Comparison of ENCODE assay signal across 17 cellular contexts in the genomic region with DNA sequence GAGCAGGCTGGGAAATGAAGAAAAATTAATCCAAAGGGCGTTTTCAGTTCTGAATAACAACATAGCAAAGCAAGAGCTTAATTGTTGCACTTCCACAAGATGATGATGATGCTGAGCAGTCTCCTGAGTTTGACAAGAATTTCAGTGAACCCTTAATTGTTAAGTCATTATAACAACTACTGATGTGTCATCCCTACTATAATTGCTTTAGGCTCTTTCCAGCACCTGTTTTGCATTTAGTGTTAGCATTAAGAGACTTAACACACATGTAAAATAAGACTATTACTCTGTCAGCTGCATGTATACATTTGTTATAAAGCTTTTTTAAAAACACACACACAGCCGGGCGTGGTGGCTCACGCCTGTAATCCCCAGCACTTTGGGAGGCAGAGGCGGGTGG. TPM values are rescaled to one million over a fixed set of nuclear protein-coding genes. Genes with fewer than 3 reads are reported as not detected.
DNase-seq lines count a peak whose midpoint lies in the region; ATAC-seq lines count a peak whose summit lies in the region.
"Had no signal": no experiment of that assay in that cellular context is flagged by ENCODE, and none has a peak within 500 bp of the region (broad histone marks: within the 10 kb centered on the region; RNA-seq: fewer than 3 reads in every experiment).

No MANE protein-coding gene starts in this region.

- peak; percentile 96 for ATAC-seq in esophagus mucosa
- no peak for ATAC-seq in sciatic nerve
- ATAC-seq: GM12878 had no signal

- DNase-seq in NCI-H1436 treated with DMSO at 0.1 percent for 48 hours (lab: John Stamatoyannopoulos, UW) (peak; percentile 6), NCI-H1436 (lab: John Stamatoyannopoulos, UW) (no peak), renal cortical epithelial cell (ENCODE audit: low read depth) (peak; percentile 23), sciatic nerve (ENCODE audit: low spot score) (no peak), AG08396 (ENCODE audit: low spot score) (no peak)
- DNase-seq: AML-193; BE2C; CD4-positive, alpha-beta T cell; CD8-positive, alpha-beta memory T cell; DMS 273 treated with DMSO at 0.1 percent for 48 hours; DMS79; EL; GDM1; GOT3; HFFc6 had no signal

- intact Hi-C loops in sciatic nerve (cut with DNase I), result no loop called here

RNA-seq across cellular contexts. Expression of a gene that starts 37.9 kb away (rescaled TPM):
- total RNA-seq in esophagus mucosa, result 39.0 TPM
- total RNA-seq in renal cortical epithelial cell, result 86.4 and 112 TPM in 2 replicates
- total RNA-seq in sciatic nerve, result 18.2 TPM

Comparison
In these comparisons a context has a peak if more than half of its experiments do, and no peak if none do; other contexts are left out.
1. DNase-seq: peak in NCI-H1436 treated with DMSO at 0.1 percent for 48 hours (single experiment) and renal cortical epithelial cell (single experiment); none in NCI-H1436 (single experiment), sciatic nerve (single experiment) and AG08396 (single experiment).